9 cellular contexts compared by ENCODE assay signal in the genomic region with DNA sequence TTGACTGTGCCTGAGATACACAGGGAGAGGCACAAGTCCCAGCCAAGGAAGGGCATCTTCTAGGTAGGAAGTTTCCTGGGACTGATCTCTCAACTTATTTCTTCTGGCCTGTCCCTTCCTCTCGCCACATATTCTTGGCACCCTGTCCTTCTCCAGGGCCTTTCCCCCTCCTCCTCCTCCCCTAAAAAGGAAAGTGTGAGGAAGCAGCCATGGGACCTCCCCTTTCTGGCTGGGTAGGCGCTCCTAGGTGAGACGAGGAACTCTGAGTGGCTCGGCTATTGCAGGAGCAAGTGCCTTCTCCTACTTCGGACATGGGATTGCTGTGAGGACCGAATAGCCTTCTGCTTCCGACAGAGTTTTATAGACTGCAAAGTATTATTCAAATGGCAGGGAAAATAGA. TPM values are rescaled to one million over a fixed set of nuclear protein-coding genes. Genes with fewer than 3 reads are reported as not detected.
A peak's percentile ranks its signal among the peaks of the same experiment; 100 is the strongest.
DNase-seq lines count a peak whose midpoint lies in the region; ATAC-seq, FAIRE-seq and TF ChIP-seq lines count a peak whose summit lies in the region.
"Had no signal": no experiment of that assay in that cellular context is flagged by ENCODE, and none has a peak within 500 bp of the region (broad histone marks: within the 10 kb centered on the region; RNA-seq: fewer than 3 reads in every experiment).

No MANE protein-coding gene starts in this region.

- no peak overlapping the region for H3K9ac ChIP-seq in BLaER1
- H3K9ac ChIP-seq in astrocyte (ENCODE audit: low read length), result no peak overlapping the region
- no peak overlapping the region for H3K9ac ChIP-seq in mucosa of rectum (ENCODE audit: low read depth in 1 of 2, low read length in 2 of 2)

- H3K36me3 ChIP-seq in BLaER1 (no peaks in the 10 kb centered on the region), astrocyte (ENCODE audit: insufficient read depth, low read length) (no peaks in the 10 kb centered on the region), mucosa of rectum (ENCODE audit: control insufficient read depth in 2 of 2, insufficient read depth in 2 of 2, low read length in 2 of 2) (no peaks in the 10 kb centered on the region)

- H3K4me1 ChIP-seq in BLaER1 (peaks cover 5% of the 10 kb centered on the region; the same call in 1 of the 2 replicates), astrocyte (ENCODE audit: insufficient read depth, low read length) (peaks cover 16% of the 10 kb centered on the region), mucosa of rectum (ENCODE audit: control insufficient read depth in 2 of 2, insufficient read depth in 2 of 2, low read length in 2 of 2) (peaks cover 9 to 21% of the 10 kb centered on the region in 2 donors)

- H3K9me3 ChIP-seq in BLaER1 (no peaks in the 10 kb centered on the region), astrocyte (ENCODE audit: insufficient read depth, low read depth, low read length) (no peaks in the 10 kb centered on the region), mucosa of rectum (ENCODE audit: control insufficient read depth in 2 of 2, low read length in 2 of 2) (no peaks in the 10 kb centered on the region)

- no peak for FAIRE-seq in astrocyte (lab: Jason Lieb, UNC)

- H2AFZ ChIP-seq in astrocyte (ENCODE audit: low read depth, low read length), result peak overlapping the region; percentile 20

- H3K36me3 Mint-ChIP-seq in astrocyte (ENCODE audit: low read depth, unreplicated experiment), result no peaks in the 10 kb centered on the region
- H3K36me3 Mint-ChIP-seq: activated CD8-positive, alpha-beta memory T cell treated with anti-CD3 and anti-CD28 coated beads, Interleukin-2, amount 10 ng/mL, durations not matched to agents 7 days and 5 days had no signal

- no peaks in the 10 kb centered on the region for H3K79me2 ChIP-seq in astrocyte (ENCODE audit: insufficient read depth, low read length)

- H3K27me3 ChIP-seq in BLaER1 (no peaks in the 10 kb centered on the region), astrocyte (ENCODE audit: insufficient read depth, low read length) (no peaks in the 10 kb centered on the region), mucosa of rectum (ENCODE audit: control insufficient read depth in 2 of 2, insufficient read depth in 2 of 2, low read length in 2 of 2) (no peaks in the 10 kb centered on the region)

- DNase-seq in astrocyte (ENCODE audit: low read depth) (no peak), hypothalamus (lab: John Stamatoyannopoulos, UW) (no peak), NCI-H510A (lab: John Stamatoyannopoulos, UW) (no peak)
- DNase-seq in activated CD4-positive, CD25-positive, alpha-beta regulatory T cell (lab: John Stamatoyannopoulos, UW), result no peak

- peak; percentile 12 for ATAC-seq in HG02623 (IDR thresholded peaks at IDR 0.05; ENCODE audit: unreplicated experiment)
- no peak for ATAC-seq in GM19452 (IDR thresholded peaks at IDR 0.05; ENCODE audit: unreplicated experiment)

- H3K4me3 ChIP-seq in BLaER1, result no peak overlapping the region
- peak overlapping the region; percentile 11 for H3K4me3 ChIP-seq in astrocyte (ENCODE audit: insufficient read depth, low read depth, low read length)
- H3K4me3 ChIP-seq in mucosa of rectum (ENCODE audit: low read length in 2 of 2), result peak overlapping the region in 1 of 2 donors; percentile 49

- H3K27ac Mint-ChIP-seq in astrocyte (ENCODE audit: unreplicated experiment), result no peak overlapping the region
- H3K27ac Mint-ChIP-seq: activated CD8-positive, alpha-beta memory T cell treated with anti-CD3 and anti-CD28 coated beads, Interleukin-2, amount 10 ng/mL, durations not matched to agents 7 days and 5 days had no signal

- H4K20me1 ChIP-seq in BLaER1 (no peaks in the 10 kb centered on the region), astrocyte (ENCODE audit: insufficient read depth, low read length) (no peaks in the 10 kb centered on the region)

- H3K4me1 Mint-ChIP-seq in astrocyte (ENCODE audit: low read depth, unreplicated experiment), result peaks cover 15% of the 10 kb centered on the region

- H3K4me2 ChIP-seq in BLaER1 (peak overlapping the region; percentile 21; the same call in 1 of the 2 replicates), astrocyte (ENCODE audit: low read length) (peak overlapping the region; percentile 57)

- H3K27me3 Mint-ChIP-seq in astrocyte (ENCODE audit: low read depth, unreplicated experiment), result no peaks in the 10 kb centered on the region

- no peak overlapping the region for H3K4me3 Mint-ChIP-seq in astrocyte (ENCODE audit: unreplicated experiment)
- H3K4me3 Mint-ChIP-seq: activated CD8-positive, alpha-beta memory T cell treated with anti-CD3 and anti-CD28 coated beads, Interleukin-2, amount 10 ng/mL, durations not matched to agents 7 days and 5 days had no signal

- H3K9me3 Mint-ChIP-seq in astrocyte (ENCODE audit: unreplicated experiment), result peaks cover 3% of the 10 kb centered on the region

- H3K27ac ChIP-seq in BLaER1, result no peak overlapping the region
- H3K27ac ChIP-seq in astrocyte (ENCODE audit: low read depth, low read length), result no peak overlapping the region
- peak overlapping the region; percentile 25 to 39 for H3K27ac ChIP-seq in mucosa of rectum (ENCODE audit: low read depth in 2 of 2, low read length in 2 of 2)

- TF ChIP-seq CTCF in astrocyte (IDR thresholded peaks at IDR 0.05; ENCODE audit: insufficient read depth, low read depth, low read length), result no peak

RNA-seq across cellular contexts. Expression of gene MTARC2, which starts 15.5 kb away (rescaled TPM):
- 3.1 and 3.9 TPM in 2 replicates for total RNA-seq in astrocyte
- total RNA-seq: activated CD8-positive, alpha-beta memory T cell treated with anti-CD3 and anti-CD28 coated beads, Interleukin-2, amount 10 ng/mL, durations not matched to agents 7 days and 5 days had no signal

RNA-seq across cellular contexts. Expression of gene C1orf115, which starts 42.5 kb away (rescaled TPM):
- 1.1 and 1.8 TPM in 2 replicates for total RNA-seq in astrocyte

RNA-seq across cellular contexts. Expression of gene MTARC1, which starts 54.1 kb away (rescaled TPM):
- 4.5 and 8.5 TPM in 2 replicates for total RNA-seq in astrocyte
- total RNA-seq: activated CD8-positive, alpha-beta memory T cell treated with anti-CD3 and anti-CD28 coated beads, Interleukin-2, amount 10 ng/mL, durations not matched to agents 7 days and 5 days had no signal

Comparison
In these comparisons a context has a peak if more than half of its experiments do, and no peak if none do; other contexts are left out.
1. H3K27ac ChIP-seq: peak in mucosa of rectum (2 of 2); none in BLaER1 (single experiment) and astrocyte (single experiment).